In the genomic region with DNA sequence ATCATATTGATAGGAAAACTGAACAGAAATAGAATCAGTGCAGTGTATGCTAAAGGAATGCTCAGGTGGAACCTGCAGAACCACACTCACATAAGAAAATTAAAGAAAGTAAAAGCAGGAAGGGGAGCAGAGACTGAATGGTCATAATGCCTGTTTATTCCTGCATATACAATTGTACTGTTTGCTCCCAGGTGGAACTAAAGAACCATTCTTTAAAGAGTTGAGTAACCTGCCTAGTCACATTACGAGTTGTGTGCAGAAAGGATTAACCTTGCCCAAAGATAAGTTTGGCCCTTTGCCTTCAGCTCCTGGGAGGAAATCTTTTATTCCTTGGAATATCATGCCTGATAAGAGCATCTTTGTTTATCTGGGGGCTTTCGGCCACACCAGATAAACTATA, we compare ENCODE assay signal across 32 cellular contexts.
"Had no signal": no experiment of that assay in that cellular context is flagged by ENCODE, and none has a peak within 500 bp of the region (broad histone marks: within the 10 kb centered on the region; RNA-seq: fewer than 3 reads in every experiment).

No MANE protein-coding gene starts in this region.

- H3K4me3 ChIP-seq: adrenal gland, cardiac muscle cell, colonic mucosa, esophagus squamous epithelium, gastroesophageal sphincter had no signal

- H3K4me1 ChIP-seq: adrenal gland, colonic mucosa, gastroesophageal sphincter had no signal

- H3K4me3 Mint-ChIP-seq: activated CD4-positive, alpha-beta memory T cell treated with anti-CD3 and anti-CD28 coated beads, Interleukin-2, amount 10 ng/mL, durations not matched to agents 7 days and 5 days; activated CD4-positive, alpha-beta T cell treated with anti-CD3 and anti-CD28 coated beads, Interleukin-2, amount 10 ng/mL, durations not matched to agents 7 days and 5 days; activated naive CD4-positive, alpha-beta T cell treated with anti-CD3 and anti-CD28 coated beads for 36 hours; activated naive CD4-positive, alpha-beta T cell treated with anti-CD3 and anti-CD28 coated beads, Interleukin-2, amount 50 U/mL, for 24 hours; activated naive CD8-positive, alpha-beta T cell treated with anti-CD3 and anti-CD28 coated beads for 36 hours; activated naive CD8-positive, alpha-beta T cell treated with anti-CD3 and anti-CD28 coated beads, Interleukin-2, amount 50 U/mL, for 24 hours; activated T-helper 1 cell treated with anti-CD3 and anti-CD28 coated beads, Interleukin-12 subunit alpha, Interleukin-12 subunit beta, Interleukin-2, Interleukin-4 antibody, amounts not matched to agents 30 ng/mL and 10 ng/mL and 1 ng/mL, durations not matched to agents 14 hours and 24 hours and 36 hours; T-helper 17 cell; T-helper 2 cell treated with Interferon-gamma antibody and Interleukin-4, amounts not matched to agents 5 μg/mL and 100 μg/mL, for 36 hours; WTC11 had no signal

- H3K27me3 ChIP-seq: adrenal gland, brain microvascular endothelial cell, cardiac muscle cell, colonic mucosa, esophagus squamous epithelium, gastroesophageal sphincter had no signal

- H3K4me1 Mint-ChIP-seq: activated CD4-positive, alpha-beta memory T cell treated with anti-CD3 and anti-CD28 coated beads, Interleukin-2, amount 10 ng/mL, durations not matched to agents 7 days and 5 days; activated CD4-positive, alpha-beta T cell treated with anti-CD3 and anti-CD28 coated beads, Interleukin-2, amount 10 ng/mL, durations not matched to agents 7 days and 5 days; activated naive CD4-positive, alpha-beta T cell treated with anti-CD3 and anti-CD28 coated beads, Interleukin-2, amount 50 U/mL, for 24 hours; activated naive CD8-positive, alpha-beta T cell treated with anti-CD3 and anti-CD28 coated beads for 36 hours; activated naive CD8-positive, alpha-beta T cell treated with anti-CD3 and anti-CD28 coated beads, Interleukin-2, amount 50 U/mL, for 24 hours; T-helper 17 cell had no signal

- DNase-seq: activated CD4-positive, alpha-beta memory T cell treated with anti-CD3 and anti-CD28 coated beads, Interleukin-2, amount 10 ng/mL, durations not matched to agents 7 days and 5 days; activated CD4-positive, alpha-beta T cell treated with anti-CD3 and anti-CD28 coated beads for 1 hour; activated CD4-positive, alpha-beta T cell treated with anti-CD3 and anti-CD28 coated beads for 4 hours; activated CD4-positive, alpha-beta T cell treated with anti-CD3 and anti-CD28 coated beads, Interleukin-2, amount 10 ng/mL, durations not matched to agents 7 days and 5 days; activated CD4-positive, alpha-beta T cell treated with anti-CD3 and anti-CD28 coated beads, Interleukin-2, amount 50 U/mL, for 4 hours; activated effector memory CD4-positive, alpha-beta T cell treated with anti-CD3 and anti-CD28 coated beads, Interleukin-2, amount 50 U/mL, for 16 hours; activated naive CD4-positive, alpha-beta T cell treated with anti-CD3 and anti-CD28 coated beads for 36 hours; activated naive CD8-positive, alpha-beta T cell treated with anti-CD3 and anti-CD28 coated beads for 36 hours; activated naive CD8-positive, alpha-beta T cell treated with anti-CD3 and anti-CD28 coated beads, Interleukin-2, amount 50 U/mL, for 24 hours; activated T-cell treated with anti-CD3 and anti-CD28 coated beads, Interleukin-2, amount 50 U/mL, for 48 hours; adrenal gland; anterior cingulate cortex; brain microvascular endothelial cell; central memory CD4-positive, alpha-beta T cell; cerebellar nuclear complex; colonic mucosa; effector CD8-positive, alpha-beta T cell; erythroblast; esophagus squamous epithelium; foreskin melanocyte; hypothalamus; T-helper 1 cell; T-helper 17 cell; T1000 had no signal

- ATAC-seq: activated naive CD8-positive, alpha-beta T cell treated with anti-CD3 and anti-CD28 coated beads, Interleukin-2, amount 50 U/mL, for 24 hours; gastroesophageal sphincter; T-helper 17 cell; WTC11 had no signal

- H3K36me3 Mint-ChIP-seq: activated naive CD4-positive, alpha-beta T cell treated with anti-CD3 and anti-CD28 coated beads, Interleukin-2, amount 50 U/mL, for 24 hours; activated naive CD8-positive, alpha-beta T cell treated with anti-CD3 and anti-CD28 coated beads for 36 hours had no signal

- H3K27ac ChIP-seq: adrenal gland, brain microvascular endothelial cell, cardiac muscle cell, colonic mucosa, esophagus squamous epithelium, gastroesophageal sphincter had no signal

- H3K36me3 ChIP-seq: adrenal gland, brain microvascular endothelial cell, cardiac muscle cell, colonic mucosa, esophagus squamous epithelium, gastroesophageal sphincter had no signal

- H3K27me3 Mint-ChIP-seq: activated CD4-positive, alpha-beta memory T cell treated with anti-CD3 and anti-CD28 coated beads, Interleukin-2, amount 10 ng/mL, durations not matched to agents 7 days and 5 days; activated CD4-positive, alpha-beta T cell treated with anti-CD3 and anti-CD28 coated beads, Interleukin-2, amount 10 ng/mL, durations not matched to agents 7 days and 5 days; activated naive CD4-positive, alpha-beta T cell treated with anti-CD3 and anti-CD28 coated beads, Interleukin-2, amount 50 U/mL, for 24 hours; activated naive CD8-positive, alpha-beta T cell treated with anti-CD3 and anti-CD28 coated beads for 36 hours; activated naive CD8-positive, alpha-beta T cell treated with anti-CD3 and anti-CD28 coated beads, Interleukin-2, amount 50 U/mL, for 24 hours; T-helper 17 cell had no signal

- H3K9me3 Mint-ChIP-seq: activated CD4-positive, alpha-beta T cell treated with anti-CD3 and anti-CD28 coated beads, Interleukin-2, amount 10 ng/mL, durations not matched to agents 7 days and 5 days; activated naive CD8-positive, alpha-beta T cell treated with anti-CD3 and anti-CD28 coated beads for 36 hours; activated naive CD8-positive, alpha-beta T cell treated with anti-CD3 and anti-CD28 coated beads, Interleukin-2, amount 50 U/mL, for 24 hours had no signal

- H3K27ac Mint-ChIP-seq: activated CD4-positive, alpha-beta memory T cell treated with anti-CD3 and anti-CD28 coated beads, Interleukin-2, amount 10 ng/mL, durations not matched to agents 7 days and 5 days; activated CD4-positive, alpha-beta T cell treated with anti-CD3 and anti-CD28 coated beads, Interleukin-2, amount 10 ng/mL, durations not matched to agents 7 days and 5 days; activated naive CD4-positive, alpha-beta T cell treated with anti-CD3 and anti-CD28 coated beads for 36 hours; activated naive CD4-positive, alpha-beta T cell treated with anti-CD3 and anti-CD28 coated beads, Interleukin-2, amount 50 U/mL, for 24 hours; activated naive CD8-positive, alpha-beta T cell treated with anti-CD3 and anti-CD28 coated beads for 36 hours; activated naive CD8-positive, alpha-beta T cell treated with anti-CD3 and anti-CD28 coated beads, Interleukin-2, amount 50 U/mL, for 24 hours; activated T-helper 1 cell treated with anti-CD3 and anti-CD28 coated beads, Interleukin-12 subunit alpha, Interleukin-12 subunit beta, Interleukin-2, Interleukin-4 antibody, amounts not matched to agents 30 ng/mL and 10 ng/mL and 1 ng/mL, durations not matched to agents 14 hours and 24 hours and 36 hours; activated T-helper 2 cell treated with anti-CD3 and anti-CD28 coated beads, Interferon-gamma antibody, Interleukin-2, Interleukin-4, amounts not matched to agents 10 μg/mL and 5 μg/mL and 100 μg/mL, durations not matched to agents 14 hours and 24 hours and 36 hours; T-helper 17 cell; T-helper 2 cell treated with Interferon-gamma antibody and Interleukin-4, amounts not matched to agents 5 μg/mL and 100 μg/mL, for 36 hours had no signal

- FAIRE-seq: astrocyte had no signal
